ENCODE assay signal across 17 cellular contexts in the genomic region with DNA sequence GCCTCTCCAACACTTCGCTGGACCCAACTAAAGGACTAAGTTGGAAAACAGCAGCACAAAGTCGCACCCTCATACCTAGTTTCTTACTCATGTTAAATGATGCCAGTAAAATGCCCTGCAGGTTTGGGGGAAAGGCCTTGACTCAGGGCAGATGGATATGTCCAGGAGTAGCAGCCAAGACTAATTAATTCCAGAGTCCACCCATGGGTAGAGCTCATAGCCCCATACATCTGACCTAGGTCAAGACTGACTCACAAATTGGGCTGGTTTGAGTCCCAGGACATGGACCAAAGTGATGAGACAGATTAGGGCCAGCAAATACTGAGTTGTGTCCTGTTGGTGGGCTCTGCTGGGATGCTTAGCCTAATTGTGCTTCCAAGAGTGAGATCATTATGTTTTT.
DNase-seq lines count a peak whose midpoint lies in the region; ATAC-seq and TF ChIP-seq lines count a peak whose summit lies in the region.
"Had no signal": no experiment of that assay in that cellular context is flagged by ENCODE, and none has a peak within 500 bp of the region (broad histone marks: within the 10 kb centered on the region; RNA-seq: fewer than 3 reads in every experiment).

No MANE protein-coding gene starts in this region.

- H3K9me3 ChIP-seq in left ventricle myocardium inferior (replicated peaks), result no peaks in the 10 kb centered on the region
- H3K9me3 ChIP-seq: Caco-2, left lung had no signal

- no peaks in the 10 kb centered on the region for H3K27me3 ChIP-seq in left ventricle myocardium inferior (ENCODE audit: low read depth)
- no peaks in the 10 kb centered on the region for H3K27me3 ChIP-seq in dorsolateral prefrontal cortex
- H3K27me3 ChIP-seq: left lung had no signal

- no peak for TF ChIP-seq CTCF in left ventricle myocardium inferior (IDR thresholded peaks at IDR 0.05; ENCODE audit: borderline replicate concordance)
- no peak for TF ChIP-seq CTCF in RWPE1 (conservative IDR thresholded peaks at IDR 0.05; ENCODE audit: low read depth)
- no peak for TF ChIP-seq CTCF in dorsolateral prefrontal cortex (IDR thresholded peaks at IDR 0.05 in 54 of 56, conservative IDR thresholded peaks at IDR 0.05 in 2 of 56; ENCODE audit: low read depth in 1 of 56, partially characterized antibody in 56 of 56)

- no peak for DNase-seq in left ventricle myocardium superior
- DNase-seq in left ventricle myocardium inferior, result no peak
- peak; percentile 66 for DNase-seq in RWPE1 (ENCODE audit: low spot score)
- peak; percentile 85 for DNase-seq in fibroblast of gingiva (ENCODE audit: low read depth)
- DNase-seq in stromal cell of bone marrow (ENCODE audit: low read depth), result peak; percentile 73
- DNase-seq in SHP77 treated with DMSO at 0.1 percent for 48 hours (lab: John Stamatoyannopoulos, UW), result no peak
- DNase-seq in dorsolateral prefrontal cortex, result no peak
- DNase-seq in NCI-H446 (lab: John Stamatoyannopoulos, UW), result no peak
- DNase-seq: activated gamma-delta T cell; Caco-2; hypothalamus; left lung; NCI-H187 treated with DMSO at 0.1 percent for 48 hours; NCI-H524; posterior cingulate gyrus; stimulated activated CD4-positive, alpha-beta T cell treated with anti-CD3 and anti-CD28 coated beads, Interleukin-12 subunit alpha, Interleukin-12 subunit beta, amount 100 ng/mL, for 4 hours; stimulated activated naive CD8-positive, alpha-beta T cell treated with anti-CD3 and anti-CD28 coated beads, Interleukin-15, Interleukin-2, amounts not matched to agents 100 U/mL and 50 U/mL, for 24 hours had no signal

- no peaks in the 10 kb centered on the region for H3K36me3 ChIP-seq in left ventricle myocardium inferior
- H3K36me3 ChIP-seq: left lung had no signal

- peaks cover under 1% of the 10 kb centered on the region for H3K4me1 ChIP-seq in left ventricle myocardium inferior
- H3K4me1 ChIP-seq: Caco-2, left lung had no signal

- CTCF ChIA-PET in RWPE1 (lab: Yijun Ruan, JAX), result no interaction called here

- ATAC-seq in left ventricle myocardium superior, result peak; percentile 77
- ATAC-seq: left lung; stimulated activated naive CD8-positive, alpha-beta T cell treated with anti-CD3 and anti-CD28 coated beads, Interleukin-15, Interleukin-2, amounts not matched to agents 100 U/mL and 50 U/mL, for 24 hours had no signal

- H3K4me3 ChIP-seq in left ventricle myocardium inferior, result no peak overlapping the region
- no peak overlapping the region for H3K4me3 ChIP-seq in dorsolateral prefrontal cortex
- H3K4me3 ChIP-seq: left lung had no signal

- no peak overlapping the region for H3K27ac ChIP-seq in left ventricle myocardium inferior (replicated peaks)
- no peak overlapping the region for H3K27ac ChIP-seq in RWPE1
- no peak overlapping the region for H3K27ac ChIP-seq in dorsolateral prefrontal cortex
- H3K27ac ChIP-seq: left lung had no signal

- intact Hi-C loops in left ventricle myocardium superior (cut with micrococcal nuclease) (no loop called here), left ventricle myocardium inferior (cut with micrococcal nuclease) (no loop called here), dorsolateral prefrontal cortex (cut with DNase I) (no loop called here)

- POLR2A ChIA-PET in RWPE1 (lab: Yijun Ruan, JAX; ENCODE audit: low non-redundant PET), result no interaction called here

Comparison
In these comparisons a context has a peak if more than half of its experiments do, and no peak if none do; other contexts are left out.
1. DNase-seq: peak in RWPE1 (single experiment), fibroblast of gingiva (single experiment) and stromal cell of bone marrow (single experiment); none in left ventricle myocardium superior (single experiment), left ventricle myocardium inferior (single experiment), SHP77 treated with DMSO at 0.1 percent for 48 hours (single experiment), dorsolateral prefrontal cortex (0 of 10) and NCI-H446 (0 of 2).